Comparison of ENCODE assay signal across 1 cellular context in genomic region chr2:46967022-46967591, GRCh38.
A peak's percentile ranks its signal among the peaks of the same experiment; 100 is the strongest.
TF ChIP-seq lines count a peak whose summit lies in the region.

No MANE protein-coding gene starts in this region.

TF ChIP-seq in HepG2, 621 proteins besides CTCF, POLR2A, EP300 and RAD21 (continued from another document and continues in another):
- TF ChIP-seq TFE3 (CRISPR knock-in tag; IDR thresholded peaks at IDR 0.05) = peak; percentile 69; the same call in 1 of the 2 replicates
- 0 out of 2 replicates have a peak, but pooled peaks have one; percentile 69 for TF ChIP-seq MBD4 (IDR thresholded peaks at IDR 0.05; ENCODE audit: borderline replicate concordance, low read length)
- TF ChIP-seq ZBTB38 (CRISPR knock-in tag; IDR thresholded peaks at IDR 0.05) = 0 out of 2 replicates have a peak, but pooled peaks have one; percentile 54
- TF ChIP-seq DMAP1 (CRISPR knock-in tag; IDR thresholded peaks at IDR 0.05) = peak; percentile 71; the same call in 1 of the 2 replicates
- peak; percentile 86 for TF ChIP-seq FOXA3 (CRISPR knock-in tag; IDR thresholded peaks at IDR 0.05)
- peak; percentile 86 for TF ChIP-seq ZNF362 (CRISPR knock-in tag; IDR thresholded peaks at IDR 0.05; ENCODE audit: borderline replicate concordance)
- peak; percentile 90 for TF ChIP-seq HDAC2 (CRISPR knock-in tag; IDR thresholded peaks at IDR 0.05)
- peak; percentile 75; the same call in 1 of the 2 replicates for TF ChIP-seq SIX1 (CRISPR knock-in tag; IDR thresholded peaks at IDR 0.05; ENCODE audit: borderline replicate concordance)
- peak; percentile 88 for TF ChIP-seq SOX5 (CRISPR knock-in tag; IDR thresholded peaks at IDR 0.05; ENCODE audit: borderline replicate concordance)
- TF ChIP-seq MAX (IDR thresholded peaks at IDR 0.05) = peak; percentile 37; the same call in 1 of the 2 replicates
- peak; percentile 93 for TF ChIP-seq RXRB (CRISPR knock-in tag; IDR thresholded peaks at IDR 0.05; ENCODE audit: borderline replicate concordance)
- peak; percentile 79; the same call in 1 of the 2 replicates for TF ChIP-seq ZNF878 (CRISPR knock-in tag; IDR thresholded peaks at IDR 0.05)
- peak; percentile 81 for TF ChIP-seq FOXP4 (CRISPR knock-in tag; IDR thresholded peaks at IDR 0.05)
- TF ChIP-seq ZNF281 (CRISPR knock-in tag; IDR thresholded peaks at IDR 0.05; ENCODE audit: borderline replicate concordance) = peak; percentile 56; the same call in 1 of the 2 replicates
- TF ChIP-seq FOXC1 (CRISPR knock-in tag; IDR thresholded peaks at IDR 0.05; ENCODE audit: borderline replicate concordance) = 0 out of 2 replicates have a peak, but pooled peaks have one; percentile 31
- TF ChIP-seq MLX (CRISPR knock-in tag; IDR thresholded peaks at IDR 0.05) = 0 out of 2 replicates have a peak, but pooled peaks have one; percentile 60
- TF ChIP-seq CBX5 (CRISPR knock-in tag; IDR thresholded peaks at IDR 0.05; ENCODE audit: borderline replicate concordance) = peak; percentile 40; the same call in 1 of the 2 replicates
- peak; percentile 94 for TF ChIP-seq KLF9 (CRISPR knock-in tag; IDR thresholded peaks at IDR 0.05; ENCODE audit: low read depth)
- TF ChIP-seq NCOA1 (CRISPR knock-in tag; IDR thresholded peaks at IDR 0.05) = peak; percentile 57; the same call in 1 of the 2 replicates
- peak; percentile 77; the same call in 1 of the 2 replicates for TF ChIP-seq MYPOP (CRISPR knock-in tag; IDR thresholded peaks at IDR 0.05)
- TF ChIP-seq, protein P1, sequence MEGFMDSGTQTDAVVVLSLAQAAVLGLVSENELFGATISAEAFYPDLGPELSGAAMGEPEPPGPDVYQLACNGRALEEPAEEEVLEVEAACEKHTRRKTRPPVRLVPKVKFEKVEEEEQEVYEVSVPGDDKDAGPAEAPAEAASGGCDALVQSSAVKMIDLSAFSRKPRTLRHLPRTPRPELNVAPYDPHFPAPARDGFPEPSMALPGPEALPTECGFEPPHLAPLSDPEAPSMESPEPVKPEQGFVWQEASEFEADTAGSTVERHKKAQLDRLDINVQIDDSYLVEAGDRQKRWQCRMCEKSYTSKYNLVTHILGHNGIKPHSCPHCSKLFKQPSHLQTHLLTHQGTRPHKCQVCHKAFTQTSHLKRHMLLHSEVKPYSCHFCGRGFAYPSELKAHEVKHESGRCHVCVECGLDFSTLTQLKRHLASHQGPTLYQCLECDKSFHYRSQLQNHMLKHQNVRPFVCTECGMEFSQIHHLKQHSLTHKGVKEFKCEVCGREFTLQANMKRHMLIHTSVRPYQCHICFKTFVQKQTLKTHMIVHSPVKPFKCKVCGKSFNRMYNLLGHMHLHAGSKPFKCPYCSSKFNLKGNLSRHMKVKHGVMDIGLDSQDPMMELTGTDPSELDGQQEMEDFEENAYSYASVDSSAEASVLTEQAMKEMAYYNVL (CRISPR knock-in tag; IDR thresholded peaks at IDR 0.05; ENCODE audit: borderline replicate concordance) = peak; percentile 94
- peak; percentile 81; the same call in 1 of the 2 replicates for TF ChIP-seq ZBTB39 (CRISPR knock-in tag; IDR thresholded peaks at IDR 0.05)
- TF ChIP-seq HMG20A (CRISPR knock-in tag; IDR thresholded peaks at IDR 0.05; ENCODE audit: borderline replicate concordance) = peak; percentile 92
- TF ChIP-seq CAMTA2 (CRISPR knock-in tag; IDR thresholded peaks at IDR 0.05; ENCODE audit: borderline replicate concordance) = 0 out of 2 replicates have a peak, but pooled peaks have one; percentile 34
- TF ChIP-seq, protein P2, sequence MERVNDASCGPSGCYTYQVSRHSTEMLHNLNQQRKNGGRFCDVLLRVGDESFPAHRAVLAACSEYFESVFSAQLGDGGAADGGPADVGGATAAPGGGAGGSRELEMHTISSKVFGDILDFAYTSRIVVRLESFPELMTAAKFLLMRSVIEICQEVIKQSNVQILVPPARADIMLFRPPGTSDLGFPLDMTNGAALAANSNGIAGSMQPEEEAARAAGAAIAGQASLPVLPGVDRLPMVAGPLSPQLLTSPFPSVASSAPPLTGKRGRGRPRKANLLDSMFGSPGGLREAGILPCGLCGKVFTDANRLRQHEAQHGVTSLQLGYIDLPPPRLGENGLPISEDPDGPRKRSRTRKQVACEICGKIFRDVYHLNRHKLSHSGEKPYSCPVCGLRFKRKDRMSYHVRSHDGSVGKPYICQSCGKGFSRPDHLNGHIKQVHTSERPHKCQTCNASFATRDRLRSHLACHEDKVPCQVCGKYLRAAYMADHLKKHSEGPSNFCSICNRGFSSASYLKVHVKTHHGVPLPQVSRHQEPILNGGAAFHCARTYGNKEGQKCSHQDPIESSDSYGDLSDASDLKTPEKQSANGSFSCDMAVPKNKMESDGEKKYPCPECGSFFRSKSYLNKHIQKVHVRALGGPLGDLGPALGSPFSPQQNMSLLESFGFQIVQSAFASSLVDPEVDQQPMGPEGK (CRISPR knock-in tag; IDR thresholded peaks at IDR 0.05) = peak; percentile 81
- TF ChIP-seq, protein P3, sequence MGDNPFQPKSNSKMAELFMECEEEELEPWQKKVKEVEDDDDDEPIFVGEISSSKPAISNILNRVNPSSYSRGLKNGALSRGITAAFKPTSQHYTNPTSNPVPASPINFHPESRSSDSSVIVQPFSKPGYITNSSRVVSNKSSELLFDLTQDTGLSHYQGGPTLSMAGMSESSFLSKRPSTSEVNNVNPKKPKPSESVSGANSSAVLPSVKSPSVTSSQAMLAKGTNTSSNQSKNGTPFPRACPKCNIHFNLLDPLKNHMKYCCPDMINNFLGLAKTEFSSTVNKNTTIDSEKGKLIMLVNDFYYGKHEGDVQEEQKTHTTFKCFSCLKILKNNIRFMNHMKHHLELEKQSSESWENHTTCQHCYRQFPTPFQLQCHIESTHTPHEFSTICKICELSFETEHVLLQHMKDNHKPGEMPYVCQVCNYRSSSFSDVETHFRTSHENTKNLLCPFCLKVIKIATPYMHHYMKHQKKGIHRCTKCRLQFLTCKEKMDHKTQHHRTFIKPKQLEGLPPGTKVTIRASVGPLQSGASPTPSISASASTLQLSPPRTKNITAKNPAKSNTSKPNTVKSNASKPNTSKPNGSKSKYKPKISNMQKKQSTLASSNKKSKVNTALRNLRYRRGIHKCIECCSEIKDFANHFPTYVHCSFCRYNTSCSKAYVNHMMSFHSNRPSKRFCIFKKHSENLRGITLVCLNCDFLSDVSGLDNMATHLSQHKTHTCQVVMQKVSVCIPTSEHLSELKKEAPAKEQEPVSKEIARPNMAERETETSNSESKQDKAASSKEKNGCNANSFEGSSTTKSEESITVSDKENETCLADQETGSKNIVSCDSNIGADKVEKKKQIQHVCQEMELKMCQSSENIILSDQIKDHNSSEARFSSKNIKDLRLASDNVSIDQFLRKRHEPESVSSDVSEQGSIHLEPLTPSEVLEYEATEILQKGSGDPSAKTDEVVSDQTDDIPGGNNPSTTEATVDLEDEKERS (CRISPR knock-in tag; IDR thresholded peaks at IDR 0.05) = peak; percentile 91
- TF ChIP-seq RFX1 (IDR thresholded peaks at IDR 0.05) = peak; percentile 51
- peak; percentile 56; the same call in 1 of the 2 replicates for TF ChIP-seq HOXA3 (CRISPR knock-in tag; IDR thresholded peaks at IDR 0.05)
- TF ChIP-seq YEATS4 (CRISPR knock-in tag; IDR thresholded peaks at IDR 0.05; ENCODE audit: borderline replicate concordance) = 0 out of 2 replicates have a peak, but pooled peaks have one; percentile 51
